ENCODE assay signal across 11 cellular contexts in the genomic region with DNA sequence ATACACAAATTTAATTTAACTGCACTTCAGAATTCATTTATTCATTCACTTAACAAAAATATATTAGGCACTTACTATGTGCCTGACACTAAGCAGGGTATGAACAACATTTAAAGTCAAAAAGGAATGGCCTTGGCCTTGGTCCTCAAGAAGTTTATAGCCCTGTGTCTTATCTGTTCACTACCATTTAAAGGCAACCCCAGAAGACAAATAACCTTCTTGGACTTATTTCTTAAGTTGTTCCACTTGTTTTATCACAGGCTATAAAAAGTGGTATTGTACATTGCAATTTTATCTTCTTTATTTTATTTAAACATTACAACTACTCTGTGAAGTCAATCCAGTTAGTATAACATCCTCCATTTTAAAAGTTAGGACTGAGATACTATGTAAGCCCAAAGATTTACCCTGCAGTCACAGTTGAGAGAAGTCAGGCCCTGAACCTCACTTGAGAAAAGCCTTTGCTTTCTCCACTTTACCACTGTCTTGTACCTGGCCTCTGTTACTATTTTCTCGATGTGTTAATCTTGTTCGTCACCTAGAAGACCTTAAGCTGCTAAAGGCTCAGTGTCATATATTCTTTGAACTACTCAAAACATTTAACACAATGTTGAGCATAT.
DNase-seq lines count a peak whose midpoint lies in the region; ATAC-seq and TF ChIP-seq lines count a peak whose summit lies in the region.
"Had no signal": no experiment of that assay in that cellular context is flagged by ENCODE, and none has a peak within 500 bp of the region (broad histone marks: within the 10 kb centered on the region; RNA-seq: fewer than 3 reads in every experiment).

No MANE protein-coding gene starts in this region.

- H3K36me3 ChIP-seq in Panc1 (ENCODE audit: control insufficient read depth, insufficient read depth, low read length) (no peaks in the 10 kb centered on the region), colonic mucosa (no peaks in the 10 kb centered on the region), mucosa of descending colon (ENCODE audit: low read depth) (no peaks in the 10 kb centered on the region), tibial nerve (no peaks in the 10 kb centered on the region)

- DNase-seq in Panc1 (ENCODE audit: low read depth, low spot score) (no peak), colonic mucosa (no peak), mucosa of descending colon (no peak), tibial nerve (ENCODE audit: low spot score in 2 of 2) (no peak), NCI-H526 (lab: John Stamatoyannopoulos, UW) (no peak), NCI-H69 (lab: John Stamatoyannopoulos, UW) (no peak), kidney glomerular epithelial cell (lab: John Stamatoyannopoulos, UW) (no peak)
- DNase-seq: activated naive CD8-positive, alpha-beta T cell treated with anti-CD3 and anti-CD28 coated beads, Interleukin-2, amount 10 ng/mL, durations not matched to agents 7 days and 5 days; effector CD4-positive, alpha-beta T cell; NCI-H1694; T-cell had no signal

- H3K9me3 ChIP-seq in Panc1 (ENCODE audit: control insufficient read depth, insufficient read depth, low read depth, low read length) (peaks cover 9% of the 10 kb centered on the region; the same call in 1 of the 2 replicates), colonic mucosa (no peaks in the 10 kb centered on the region), mucosa of descending colon (no peaks in the 10 kb centered on the region), tibial nerve (no peaks in the 10 kb centered on the region)

- ATAC-seq in Panc1 (no peak), mucosa of descending colon (peak; percentile 77)
- ATAC-seq: T-cell had no signal

- CTCF ChIA-PET in Panc1 (lab: Charles Lee) = no interaction called here

- H3K9ac ChIP-seq in colonic mucosa (ENCODE audit: low read depth in 2 of 2, low read length in 2 of 2) = peak overlapping the region in 1 of 2 donors; percentile 4

- peak overlapping the region; percentile 72 for H3K27ac ChIP-seq in Panc1 (ENCODE audit: low read length)
- peak overlapping the region; percentile 51 for H3K27ac ChIP-seq in colonic mucosa
- H3K27ac ChIP-seq in tibial nerve = peak overlapping the region in 3 of 4 donors; percentile 32 to 59 (median 45)

- H3K4me3 ChIP-seq in Panc1 (ENCODE audit: low read depth in 2 of 2, low read length in 2 of 2) = no peak overlapping the region
- no peak overlapping the region for H3K4me3 ChIP-seq in colonic mucosa
- H3K4me3 ChIP-seq in mucosa of descending colon = no peak overlapping the region
- H3K4me3 ChIP-seq in tibial nerve = no peak overlapping the region

- 90 to 97% methylated on average over 2 of the region's 2 CpGs for WGBS in tibial nerve, 2 donors

- POLR2A ChIA-PET in Panc1 (lab: Charles Lee) = no interaction called here

- no TSS peak for BruUV-seq in Panc1 (replicated peaks; lab: Mats Ljungman, UMichigan)

- intact Hi-C loops in Panc1 (cut with micrococcal nuclease; ENCODE audit: unreplicated experiment) = loop anchor here (10.0 kb wide), 1 partner anchor 181 kb away; no protein-coding TSS in a partner anchor
- intact Hi-C loops in colonic mucosa (cut with DNase I) = no loop called here
- intact Hi-C loops in mucosa of descending colon (cut with DNase I, micrococcal nuclease) = no loop called here

- H3K4me1 ChIP-seq in Panc1 (ENCODE audit: control insufficient read depth, insufficient read depth, low read length) (peaks cover 11% of the 10 kb centered on the region), colonic mucosa (no peaks in the 10 kb centered on the region), mucosa of descending colon (ENCODE audit: low read depth) (peaks cover 5% of the 10 kb centered on the region), tibial nerve (peaks cover 0 to 27% (median 7%) of the 10 kb centered on the region in 4 donors)

- TF ChIP-seq EP300 in tibial nerve (IDR thresholded peaks at IDR 0.05) = no peak

- H3K27me3 ChIP-seq in Panc1 (ENCODE audit: control insufficient read depth, insufficient read depth, low read length) (no peaks in the 10 kb centered on the region), colonic mucosa (no peaks in the 10 kb centered on the region), tibial nerve (no peaks in the 10 kb centered on the region)

- TF ChIP-seq CTCF in Panc1 (IDR thresholded peaks at IDR 0.05) (no peak), colonic mucosa (IDR thresholded peaks at IDR 0.05) (no peak), mucosa of descending colon (IDR thresholded peaks at IDR 0.05) (no peak), tibial nerve (IDR thresholded peaks at IDR 0.05) (no peak)

- TF ChIP-seq POLR2A in tibial nerve (IDR thresholded peaks at IDR 0.05) = no peak

- in situ Hi-C loops in Panc1 (cut with HindIII; ENCODE audit: low pct_unique_long_range_greater_than_20kb, low sequenced_read_pairs) = no loop called here
